Comparison of ENCODE assay signal across 11 cellular contexts in genomic region chr15:75065851-75066509, GRCh38. TPM values are rescaled to one million over a fixed set of nuclear protein-coding genes. Genes with fewer than 3 reads are reported as not detected.
DNase-seq lines count a peak whose midpoint lies in the region; ATAC-seq and TF ChIP-seq lines count a peak whose summit lies in the region.
"Had no signal": no experiment of that assay in that cellular context is flagged by ENCODE, and none has a peak within 500 bp of the region (broad histone marks: within the 10 kb centered on the region; RNA-seq: fewer than 3 reads in every experiment).

No MANE protein-coding gene starts in this region.

- no peaks in the 10 kb centered on the region for H3K9me2 ChIP-seq in PC-9 (ENCODE audit: insufficient read depth)

- H3K4me1 ChIP-seq in PC-9 (replicated peaks; ENCODE audit: insufficient read depth) (peaks cover 38% of the 10 kb centered on the region), testis (peaks cover 59% of the 10 kb centered on the region)

- no peak overlapping the region for H3K4me3 Mint-ChIP-seq in activated naive CD8-positive, alpha-beta T cell
- no peak overlapping the region for H3K4me3 Mint-ChIP-seq in activated naive CD8-positive, alpha-beta T cell treated with anti-CD3 and anti-CD28 coated beads for 36 hours
- peak overlapping the region; percentile 70 for H3K4me3 Mint-ChIP-seq in endothelial cell (ENCODE audit: unreplicated experiment)

- peaks cover 36% of the 10 kb centered on the region for H3F3A ChIP-seq in PC-9 (ENCODE audit: insufficient read depth, low read depth)

- H3K79me2 ChIP-seq in PC-9 (ENCODE audit: low read depth): no peaks in the 10 kb centered on the region

- intact Hi-C loops in PC-9 (cut with micrococcal nuclease; ENCODE audit: unreplicated experiment): loop anchor here (2.0 kb wide), 1 partner anchor 23 kb away; no protein-coding TSS in a partner anchor
- intact Hi-C loops in testis (cut with DNase I; ENCODE audit: low total_unique reads): no loop called here

- H3K27me3 ChIP-seq in PC-9 (ENCODE audit: insufficient read depth, low read depth) (no peaks in the 10 kb centered on the region), testis (no peaks in the 10 kb centered on the region)

- no peaks in the 10 kb centered on the region for H4K20me1 ChIP-seq in PC-9 (ENCODE audit: insufficient read depth)

- POLR2A ChIA-PET in PC-9 (lab: Charles Lee; ENCODE audit: unreplicated experiment): interaction anchor here (0.6 to 0.8 kb wide), 3 partner anchors 39 to 134 kb away, joined by 3 to 15 read pairs (median 4); no protein-coding TSS in a partner anchor

- H2AFZ ChIP-seq in PC-9: no peak overlapping the region

- H3K9me3 Mint-ChIP-seq in activated naive CD8-positive, alpha-beta T cell (ENCODE audit: low read depth): no peaks in the 10 kb centered on the region
- peaks cover 10% of the 10 kb centered on the region for H3K9me3 Mint-ChIP-seq in activated naive CD8-positive, alpha-beta T cell treated with anti-CD3 and anti-CD28 coated beads for 36 hours
- peaks cover 12% of the 10 kb centered on the region for H3K9me3 Mint-ChIP-seq in endothelial cell (ENCODE audit: unreplicated experiment)

- no peak for ATAC-seq in GM18873 (IDR thresholded peaks at IDR 0.05; ENCODE audit: low FRiP score, unreplicated experiment)

- H3K36me3 Mint-ChIP-seq in activated naive CD8-positive, alpha-beta T cell: peaks cover 3% of the 10 kb centered on the region
- peaks cover 21% of the 10 kb centered on the region for H3K36me3 Mint-ChIP-seq in activated naive CD8-positive, alpha-beta T cell treated with anti-CD3 and anti-CD28 coated beads for 36 hours
- H3K36me3 Mint-ChIP-seq in endothelial cell (ENCODE audit: low read depth, unreplicated experiment): peaks cover 40% of the 10 kb centered on the region

- no peak for TF ChIP-seq POLR2A in testis (IDR thresholded peaks at IDR 0.05)

- H3K9me3 ChIP-seq in PC-9 (ENCODE audit: insufficient read depth, low read depth): no peaks in the 10 kb centered on the region
- no peaks in the 10 kb centered on the region for H3K9me3 ChIP-seq in testis

- BruUV-seq in PC-9 (replicated peaks; lab: Mats Ljungman, UMichigan): no TSS peak

- CTCF ChIA-PET in PC-9 (lab: Charles Lee): interaction anchor here (0.6 to 0.7 kb wide), 3 partner anchors 59 to 302 kb away, joined by 4 to 5 read pairs (median 5); partner anchors contain the start of gene C15orf39

- no peak overlapping the region for H3K4me3 ChIP-seq in PC-9
- H3K4me3 ChIP-seq in testis: no peak overlapping the region
- H3K4me3 ChIP-seq: smooth muscle cell had no signal

- H3K4me2 ChIP-seq in PC-9: peak overlapping the region; percentile 70
- H3K4me2 ChIP-seq: smooth muscle cell had no signal

- H3K36me3 ChIP-seq in PC-9 (ENCODE audit: low read depth) (no peaks in the 10 kb centered on the region), testis (ENCODE audit: low read depth, missing control alignments) (no peaks in the 10 kb centered on the region)

- no peaks in the 10 kb centered on the region for H3K27me3 Mint-ChIP-seq in activated naive CD8-positive, alpha-beta T cell
- peaks cover 27% of the 10 kb centered on the region for H3K27me3 Mint-ChIP-seq in activated naive CD8-positive, alpha-beta T cell treated with anti-CD3 and anti-CD28 coated beads for 36 hours
- peaks cover 17% of the 10 kb centered on the region for H3K27me3 Mint-ChIP-seq in endothelial cell (ENCODE audit: unreplicated experiment)

- 33 to 42% methylated on average over 6 of the region's 6 CpGs for WGBS in testis, 2 donors

- no peak for TF ChIP-seq CTCF in PC-9 (conservative IDR thresholded peaks at IDR 0.05)
- TF ChIP-seq CTCF in endothelial cell (IDR thresholded peaks at IDR 0.05; ENCODE audit: unreplicated experiment): no peak
- no peak for TF ChIP-seq CTCF in testis (IDR thresholded peaks at IDR 0.05)

- H3K27ac ChIP-seq in PC-9 (peak overlapping the region; percentile 86), testis (peak overlapping the region; percentile 44 to 80)

- H3K4me1 Mint-ChIP-seq in activated naive CD8-positive, alpha-beta T cell (ENCODE audit: low read depth): peaks cover 28% of the 10 kb centered on the region
- H3K4me1 Mint-ChIP-seq in activated naive CD8-positive, alpha-beta T cell treated with anti-CD3 and anti-CD28 coated beads for 36 hours: peaks cover 27% of the 10 kb centered on the region
- H3K4me1 Mint-ChIP-seq in endothelial cell (ENCODE audit: unreplicated experiment): peaks cover 6% of the 10 kb centered on the region

- H3K27ac Mint-ChIP-seq in activated naive CD8-positive, alpha-beta T cell: peak overlapping the region; percentile 58
- H3K27ac Mint-ChIP-seq in activated naive CD8-positive, alpha-beta T cell treated with anti-CD3 and anti-CD28 coated beads for 36 hours: no peak overlapping the region
- no peak overlapping the region for H3K27ac Mint-ChIP-seq in endothelial cell (ENCODE audit: unreplicated experiment)

- no peak for DNase-seq in activated naive CD8-positive, alpha-beta T cell treated with anti-CD3 and anti-CD28 coated beads for 36 hours
- DNase-seq in PC-9 (peak in 1 of 2 experiments; percentile 71), endothelial cell (ENCODE audit: low spot score) (no peak), testis (no peak), NCI-H2227 (lab: John Stamatoyannopoulos, UW; ENCODE audit: unreplicated experiment) (no peak), NCI-H146 treated with DMSO at 0.1 percent for 48 hours (lab: John Stamatoyannopoulos, UW; ENCODE audit: unreplicated experiment) (no peak)
- DNase-seq: AML-193, NCI-H2107 had no signal

RNA-seq across cellular contexts. Expression of gene PPCDC, which starts 42.6 kb away (rescaled TPM):
- 10 to 100 TPM; 29.4 to 33.7 TPM for total RNA-seq in activated naive CD8-positive, alpha-beta T cell treated with anti-CD3 and anti-CD28 coated beads for 36 hours
- 23.7 and 24.4 TPM in 2 replicates for total RNA-seq in PC-9 (2021)
- 25.0 TPM for total RNA-seq in endothelial cell (ENCODE audit: unreplicated experiment)
- 10 to 100 TPM; 23.6 to 31.6 TPM for total RNA-seq in testis
- 18.0 TPM for polyA plus RNA-seq in testis (ENCODE audit: insufficient read depth, low read depth, low replicate concordance)
